In genomic region chr21:28392436-28392835, GRCh38 we compare ENCODE assay signal across 16 cellular contexts.
"Had no signal": no experiment of that assay in that cellular context is flagged by ENCODE, and none has a peak within 500 bp of the region (broad histone marks: within the 10 kb centered on the region; RNA-seq: fewer than 3 reads in every experiment).

No MANE protein-coding gene starts in this region.

- H3K27ac ChIP-seq: cardiac muscle cell, spleen had no signal

- H3K4me1 ChIP-seq: sigmoid colon, spleen had no signal

- H3K9me3 ChIP-seq: sigmoid colon had no signal

- DNase-seq: activated CD4-positive, alpha-beta T cell treated with anti-CD3 and anti-CD28 coated beads for 36 hours; activated CD4-positive, alpha-beta T cell treated with anti-CD3 and anti-CD28 coated beads, Interleukin-2, amount 50 U/mL, for 48 hours; activated gamma-delta T cell; amniotic stem cell; dermis blood vessel endothelial cell; effector memory CD8-positive, alpha-beta T cell; foreskin melanocyte; kidney; midbrain; sigmoid colon; spleen; stimulated activated CD4-positive, alpha-beta T cell treated with anti-CD3 and anti-CD28 coated beads, Interleukin-4, amount 100 ng/mL, for 4 hours; stimulated activated naive B cell treated with anti-CD40 and anti-IgM and Interleukin-4, amounts not matched to agents 10 μg/mL and 1 μg/mL and 100 μg/mL, for 72 hours; T1000 had no signal

- H3K36me3 ChIP-seq: cardiac muscle cell, sigmoid colon, spleen had no signal

- H3K27me3 ChIP-seq: cardiac muscle cell, sigmoid colon, spleen had no signal

- H3K4me3 ChIP-seq: cardiac muscle cell, lung, sigmoid colon, spleen had no signal

- FAIRE-seq: kidney had no signal
